ENCODE assay signal across 22 cellular contexts in genomic region chr18:68504441-68505221, GRCh38.
"Had no signal": no experiment of that assay in that cellular context is flagged by ENCODE, and none has a peak within 500 bp of the region (broad histone marks: within the 10 kb centered on the region; RNA-seq: fewer than 3 reads in every experiment).

No MANE protein-coding gene starts in this region.

- H3K27me3 ChIP-seq: gastrocnemius medialis, pancreas, tibial artery, upper lobe of left lung, uterus had no signal

- FAIRE-seq: endometrium, keratinocyte, pancreas, small intestine had no signal

- H3K36me3 Mint-ChIP-seq: immature natural killer cell, memory B cell, mesothelial cell of epicardium, natural killer cell had no signal

- H3K4me3 Mint-ChIP-seq: immature natural killer cell, memory B cell, mesothelial cell of epicardium, natural killer cell had no signal

- H3K4me1 Mint-ChIP-seq: immature natural killer cell, memory B cell, natural killer cell had no signal

- H3K9me3 Mint-ChIP-seq: mesothelial cell of epicardium had no signal

- H3K36me3 ChIP-seq: gastrocnemius medialis, left ventricle myocardium inferior, lower lobe of right lung, pancreas, tibial artery, upper lobe of left lung, uterus had no signal

- H3K27ac ChIP-seq: gastrocnemius medialis, left ventricle myocardium inferior, lower lobe of right lung, pancreas, tibial artery, upper lobe of left lung, uterus had no signal

- H3K4me1 ChIP-seq: gastrocnemius medialis, left ventricle myocardium inferior, lower lobe of right lung, pancreas, upper lobe of left lung, uterus had no signal

- H3K27ac Mint-ChIP-seq: immature natural killer cell, memory B cell, mesothelial cell of epicardium, natural killer cell, progenitor cell of endocrine pancreas had no signal

- H3K27me3 Mint-ChIP-seq: memory B cell, progenitor cell of endocrine pancreas had no signal

- H3K4me3 ChIP-seq: gastrocnemius medialis, left ventricle myocardium inferior, lower lobe of right lung, pancreas, tibial artery, upper lobe of left lung, uterus had no signal

- H3K9me3 ChIP-seq: gastrocnemius medialis, left ventricle myocardium inferior, lower lobe of right lung, pancreas, tibial artery, upper lobe of left lung, uterus had no signal

- ATAC-seq: esophagus mucosa; gastrocnemius medialis; lower lobe of right lung; natural killer cell; pancreas; right cardiac atrium; stimulated activated naive CD8-positive, alpha-beta T cell treated with anti-CD3 and anti-CD28 coated beads, Interleukin-15, Interleukin-2, amounts not matched to agents 100 U/mL and 50 U/mL, for 24 hours had no signal

- DNase-seq: effector memory CD4-positive, alpha-beta T cell; gastrocnemius medialis; immature natural killer cell; left ventricle myocardium inferior; lower lobe of right lung; natural killer cell; occipital lobe; pancreas; right cardiac atrium; small intestine; stimulated activated CD4-positive, alpha-beta T cell treated with anti-CD3 and anti-CD28 coated beads, Interleukin-12 subunit alpha, Interleukin-12 subunit beta, amount 100 ng/mL, for 4 hours; stimulated activated CD4-positive, alpha-beta T cell treated with anti-CD3 and anti-CD28 coated beads, Interleukin-2, amount 100 ng/mL, for 48 hours; stimulated activated naive CD8-positive, alpha-beta T cell treated with anti-CD3 and anti-CD28 coated beads, Interleukin-15, Interleukin-2, amounts not matched to agents 100 U/mL and 50 U/mL, for 24 hours; tibial artery; upper lobe of left lung; uterus had no signal
